Comparison of ENCODE assay signal across 14 cellular contexts in the genomic region with DNA sequence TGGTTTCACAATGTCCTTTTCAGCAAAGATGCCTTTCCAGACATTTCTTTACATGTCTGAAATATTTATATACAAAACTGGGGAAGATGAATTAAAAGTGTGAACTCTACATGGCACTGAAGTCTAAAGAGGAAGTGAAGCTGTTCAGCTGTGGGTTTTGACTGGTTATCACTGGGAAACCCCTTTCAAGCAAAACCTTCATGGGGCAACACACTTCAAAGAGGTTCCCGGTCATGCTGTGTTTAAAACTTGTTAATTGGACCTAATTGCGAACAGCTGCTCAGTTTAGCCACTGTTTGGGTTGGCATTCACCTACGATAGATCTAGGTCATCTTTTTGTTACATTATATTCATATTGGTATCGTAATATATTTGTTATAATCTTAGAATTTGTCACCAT. TPM values are rescaled to one million over a fixed set of nuclear protein-coding genes. Genes with fewer than 3 reads are reported as not detected.
DNase-seq lines count a peak whose midpoint lies in the region; ATAC-seq, FAIRE-seq and TF ChIP-seq lines count a peak whose summit lies in the region.
"Had no signal": no experiment of that assay in that cellular context is flagged by ENCODE, and none has a peak within 500 bp of the region (broad histone marks: within the 10 kb centered on the region; RNA-seq: fewer than 3 reads in every experiment).

No MANE protein-coding gene starts in this region.

- intact Hi-C loops in GM12878 (cut with micrococcal nuclease; ENCODE audit: unreplicated experiment) = no loop called here
- intact Hi-C loops in aorta (cut with DNase I) = no loop called here

- TF ChIP-seq EP300 in GM12878 (IDR thresholded peaks at IDR 0.05; ENCODE audit: borderline replicate concordance in 1 of 2, control insufficient read depth in 1 of 2, low read depth in 2 of 2, low read length in 2 of 2) = peak; percentile 94

- TF ChIP-seq RAD21 in GM12878 (IDR thresholded peaks at IDR 0.05; ENCODE audit: insufficient read depth, low read depth, low read length) = no peak

- SMC1A ChIA-PET in GM12878 (lab: Charles Lee; ENCODE audit: uncharacterized antibody, unreplicated experiment) = interaction anchor here (0.9 to 1.5 kb wide), 3 partner anchors 11 to 24 kb away, joined by 3 to 5 read pairs (median 3); no protein-coding TSS in a partner anchor

- TF ChIP-seq POLR2A in GM12878 (IDR thresholded peaks at IDR 0.05; ENCODE audit: low read depth, low read length) = no peak

- H3K36me3 ChIP-seq in GM12878 (ENCODE audit: control insufficient read depth in 2 of 2, insufficient read depth in 2 of 2, low read length in 1 of 2) = no peaks in the 10 kb centered on the region
- no peaks in the 10 kb centered on the region for H3K36me3 ChIP-seq in aorta (ENCODE audit: control insufficient read depth in 1 of 2, insufficient read depth in 2 of 2, low read length in 1 of 2)
- H3K36me3 ChIP-seq: brain microvascular endothelial cell, lower lobe of right lung, sigmoid colon had no signal

- CTCF ChIA-PET in GM12878 (lab: Yijun Ruan, JAX) = interaction anchor here (0.7 kb wide), 1 partner anchor 19 kb away, joined by 3 read pairs; no protein-coding TSS in a partner anchor

- ATAC-seq in GM18907 (IDR thresholded peaks at IDR 0.05; ENCODE audit: unreplicated experiment) (peak; percentile 99), HG02571 (IDR thresholded peaks at IDR 0.05; ENCODE audit: unreplicated experiment) (peak; percentile 98), HG03442 (IDR thresholded peaks at IDR 0.05; ENCODE audit: unreplicated experiment) (peak; percentile 98), GM12878 (peak; percentile 99), aorta (ENCODE audit: low FRiP score) (no peak)
- ATAC-seq: HCT116, lower lobe of right lung had no signal

- H3K27me3 ChIP-seq in GM12878 (replicated peaks in 1 of 2; ENCODE audit: control insufficient read depth in 2 of 2, insufficient read depth in 2 of 2, low read length in 1 of 2) (no peaks in the 10 kb centered on the region; a peak in 1 of 4 replicates), aorta (ENCODE audit: control insufficient read depth in 1 of 2, insufficient read depth in 2 of 2, low read length in 1 of 2) (no peaks in the 10 kb centered on the region)
- H3K27me3 ChIP-seq: brain microvascular endothelial cell, sigmoid colon had no signal

- H3K4me3 ChIP-seq in GM12878 (no peak overlapping the region), aorta (ENCODE audit: low read length in 2 of 2) (no peak overlapping the region)
- H3K4me3 ChIP-seq: lower lobe of right lung, sigmoid colon had no signal

- H3K9ac ChIP-seq in GM12878 (ENCODE audit: control insufficient read depth, insufficient read depth, low read length) = no peak overlapping the region
- H3K9ac ChIP-seq: SK-N-SH had no signal

- H4K20me1 ChIP-seq in GM12878 (ENCODE audit: control insufficient read depth, insufficient read depth) = no peaks in the 10 kb centered on the region

- H3K4me1 ChIP-seq in GM12878 (ENCODE audit: control insufficient read depth, insufficient read depth, low read length) = peaks cover 20% of the 10 kb centered on the region
- H3K4me1 ChIP-seq in aorta (ENCODE audit: control insufficient read depth in 1 of 2, insufficient read depth in 2 of 2, low read length in 2 of 2) = no peaks in the 10 kb centered on the region
- H3K4me1 ChIP-seq: lower lobe of right lung, sigmoid colon had no signal

- peak; percentile 75 for DNase-seq in GM12878 (ENCODE audit: low read depth, low spot score)
- DNase-seq in DMS153 treated with DMSO at 0.1 percent for 48 hours (lab: John Stamatoyannopoulos, UW; ENCODE audit: unreplicated experiment) = no peak
- DNase-seq in NCI-H2107 treated with DMSO at 0.1 percent for 48 hours (lab: John Stamatoyannopoulos, UW; ENCODE audit: unreplicated experiment) = no peak
- DNase-seq in aorta = no peak
- DNase-seq in activated effector memory CD4-positive, alpha-beta T cell treated with Interleukin-2 at 50 U/mL for 16 hours = no peak
- DNase-seq: brain microvascular endothelial cell, lower lobe of right lung, NCI-H2029 treated with DMSO at 0.1 percent for 48 hours, sigmoid colon, SK-N-SH had no signal

- peak; percentile 66 for FAIRE-seq in GM12878 (lab: Jason Lieb, UNC)

- no peak for TF ChIP-seq CTCF in GM12878 (IDR thresholded peaks at IDR 0.05 in 2 of 3, conservative IDR thresholded peaks at IDR 0.05 in 1 of 3; ENCODE audit: control insufficient read depth in 2 of 3, extremely low read depth in 1 of 3, insufficient read depth in 1 of 3, low read depth in 3 of 3, low read length in 3 of 3)

- no peak overlapping the region for H3K27ac ChIP-seq in GM12878 (ENCODE audit: control insufficient read depth, insufficient read depth)
- H3K27ac ChIP-seq in aorta (ENCODE audit: low read depth in 1 of 2, low read length in 2 of 2) = no peak overlapping the region
- H3K27ac ChIP-seq: brain microvascular endothelial cell, lower lobe of right lung, sigmoid colon had no signal

- no peak overlapping the region for H2AFZ ChIP-seq in GM12878 (ENCODE audit: control insufficient read depth, low read depth, low read length)

- in situ Hi-C loops in GM12878 (cut with MboI) = no loop called here

- under 1% methylated on average over 4 of the region's 4 CpGs for WGBS in GM12878 (ENCODE audit: insufficient coverage, insufficient replicate concordance, low lambda C conversion rate, missing lambda C conversion rate)
- WGBS in aorta, 2 donors = 60 to 72% methylated on average over 4 of the region's 4 CpGs

- BruUV-seq in GM12878 (replicated peaks; lab: Mats Ljungman, UMichigan) = no TSS peak

- no peaks in the 10 kb centered on the region for H3K79me2 ChIP-seq in GM12878 (ENCODE audit: control insufficient read depth, insufficient read depth, low read length)

- peak overlapping the region; percentile 40 for H3K4me2 ChIP-seq in GM12878 (ENCODE audit: control insufficient read depth, insufficient read depth)
- H3K4me2 ChIP-seq: SK-N-SH had no signal

- RAD21 ChIA-PET in GM12878 (lab: Charles Lee; ENCODE audit: unreplicated experiment) = no interaction called here

- POLR2A ChIA-PET in GM12878 (lab: Charles Lee) = interaction anchor here (0.5 to 1.5 kb wide), 3 partner anchors 12 to 1159 kb away, joined by 3 read pairs; no protein-coding TSS in a partner anchor

- no peaks in the 10 kb centered on the region; the same call in 2 of the 3 replicates for H3K9me3 ChIP-seq in GM12878 (replicated peaks; ENCODE audit: control insufficient read depth, insufficient read depth, low read length)
- no peaks in the 10 kb centered on the region for H3K9me3 ChIP-seq in aorta (ENCODE audit: control insufficient read depth, low read length)
- H3K9me3 ChIP-seq: sigmoid colon, SK-N-SH had no signal

TF ChIP-seq in GM12878, 131 proteins besides CTCF, POLR2A, EP300 and RAD21 (continues in another document):
- TF ChIP-seq, protein P1, sequence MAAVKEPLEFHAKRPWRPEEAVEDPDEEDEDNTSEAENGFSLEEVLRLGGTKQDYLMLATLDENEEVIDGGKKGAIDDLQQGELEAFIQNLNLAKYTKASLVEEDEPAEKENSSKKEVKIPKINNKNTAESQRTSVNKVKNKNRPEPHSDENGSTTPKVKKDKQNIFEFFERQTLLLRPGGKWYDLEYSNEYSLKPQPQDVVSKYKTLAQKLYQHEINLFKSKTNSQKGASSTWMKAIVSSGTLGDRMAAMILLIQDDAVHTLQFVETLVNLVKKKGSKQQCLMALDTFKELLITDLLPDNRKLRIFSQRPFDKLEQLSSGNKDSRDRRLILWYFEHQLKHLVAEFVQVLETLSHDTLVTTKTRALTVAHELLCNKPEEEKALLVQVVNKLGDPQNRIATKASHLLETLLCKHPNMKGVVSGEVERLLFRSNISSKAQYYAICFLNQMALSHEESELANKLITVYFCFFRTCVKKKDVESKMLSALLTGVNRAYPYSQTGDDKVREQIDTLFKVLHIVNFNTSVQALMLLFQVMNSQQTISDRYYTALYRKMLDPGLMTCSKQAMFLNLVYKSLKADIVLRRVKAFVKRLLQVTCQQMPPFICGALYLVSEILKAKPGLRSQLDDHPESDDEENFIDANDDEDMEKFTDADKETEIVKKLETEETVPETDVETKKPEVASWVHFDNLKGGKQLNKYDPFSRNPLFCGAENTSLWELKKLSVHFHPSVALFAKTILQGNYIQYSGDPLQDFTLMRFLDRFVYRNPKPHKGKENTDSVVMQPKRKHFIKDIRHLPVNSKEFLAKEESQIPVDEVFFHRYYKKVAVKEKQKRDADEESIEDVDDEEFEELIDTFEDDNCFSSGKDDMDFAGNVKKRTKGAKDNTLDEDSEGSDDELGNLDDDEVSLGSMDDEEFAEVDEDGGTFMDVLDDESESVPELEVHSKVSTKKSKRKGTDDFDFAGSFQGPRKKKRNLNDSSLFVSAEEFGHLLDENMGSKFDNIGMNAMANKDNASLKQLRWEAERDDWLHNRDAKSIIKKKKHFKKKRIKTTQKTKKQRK (IDR thresholded peaks at IDR 0.05; ENCODE audit: low read depth, low read length) = no peak
- peak; percentile 94 for TF ChIP-seq RELA (IDR thresholded peaks at IDR 0.05; ENCODE audit: borderline replicate concordance, partially characterized antibody)
- no peak for TF ChIP-seq CREB1 (IDR thresholded peaks at IDR 0.05; ENCODE audit: low read depth)
- TF ChIP-seq FOXM1 (IDR thresholded peaks at IDR 0.05; ENCODE audit: low read depth, low read length) = peak; percentile 57; the same call in 1 of the 2 replicates
- TF ChIP-seq TARDBP (IDR thresholded peaks at IDR 0.05; ENCODE audit: borderline replicate concordance) = no peak
- 0 out of 4 replicates have a peak, but pooled peaks of 1 of the 2 experiments have one; percentile 10 for TF ChIP-seq ETV6 (conservative IDR thresholded peaks at IDR 0.05 in 1 of 2, IDR thresholded peaks at IDR 0.05 in 1 of 2; ENCODE audit: borderline replicate concordance in 1 of 2, low read depth in 1 of 2)
- peak; percentile 87; the same call in 1 of the 2 replicates for TF ChIP-seq NBN (IDR thresholded peaks at IDR 0.05)

RNA-seq across cellular contexts. Expression of gene GDNF, which starts 20.0 kb away (rescaled TPM):
- total RNA-seq in GM12878 (2013; cell fraction: nucleolus; rRNA removed) = not detected in 2 replicates
- total RNA-seq in GM12878 (2014; rRNA removed) (not detected in 2 replicates), GM12878 (2014; rRNA removed; fragmentation: Illumina TruSeq; extraction: Trizol) (not detected in 2 replicates), GM12878 (2021) (not detected in 2 replicates), aorta (under 1 TPM in 1 of 2 donors, not detected in 1; 0.24 TPM)
- polyA plus RNA-seq in GM12878 (2011; ENCODE audit: low read depth) = not detected
- polyA plus RNA-seq in GM12878 (2011; rRNA removed) (not detected in 2 replicates), GM12878 (2014; fragmentation: Illumina TruSeq; extraction: Trizol) (not detected in 2 replicates), GM12878 (2014; fragmentation: Nextera tagmentation; extraction: Ambion mirVana) (not detected), GM12878 (2014; rRNA removed) (not detected in 2 replicates), GM12878 (2016; fragmentation: Nextera tagmentation; extraction: Ambion mirVana) (not detected), aorta (not detected)
- not detected in 2 replicates for polyA plus RNA-seq in GM12878 (2011; cell fraction: cytosol; rRNA removed)
- polyA plus RNA-seq in GM12878 (2011; cell fraction: nucleus; rRNA removed) = not detected in 2 replicates
- polyA plus RNA-seq in GM12878 (2012) = not detected in 2 replicates
- polyA minus RNA-seq in GM12878 (2011; rRNA and poly(A)+ RNA removed) = not detected in 2 replicates
- polyA minus RNA-seq in GM12878 (2011; cell fraction: cytosol; rRNA and poly(A)+ RNA removed) = not detected in 2 replicates
- not detected in 2 replicates for polyA minus RNA-seq in GM12878 (2011; cell fraction: nucleus; rRNA and poly(A)+ RNA removed)
- total RNA-seq: lower lobe of right lung had no signal
